ENCODE assay signal across 15 cellular contexts in genomic region chr6:162056745-162057144, GRCh38.
DNase-seq lines count a peak whose midpoint lies in the region; ATAC-seq and TF ChIP-seq lines count a peak whose summit lies in the region.
"Had no signal": no experiment of that assay in that cellular context is flagged by ENCODE, and none has a peak within 500 bp of the region (broad histone marks: within the 10 kb centered on the region; RNA-seq: fewer than 3 reads in every experiment).

No MANE protein-coding gene starts in this region.

- H3K27me3 Mint-ChIP-seq in activated CD8-positive, alpha-beta memory T cell treated with anti-CD3 and anti-CD28 coated beads, Interleukin-2, amount 10 ng/mL, durations not matched to agents 7 days and 5 days: no peaks in the 10 kb centered on the region
- H3K27me3 Mint-ChIP-seq: B cell had no signal

- no peak overlapping the region for H3K27ac Mint-ChIP-seq in activated CD8-positive, alpha-beta memory T cell treated with anti-CD3 and anti-CD28 coated beads, Interleukin-2, amount 10 ng/mL, durations not matched to agents 7 days and 5 days
- H3K27ac Mint-ChIP-seq: B cell; T-helper 1 cell treated with Interleukin-12 subunit alpha and Interleukin-12 subunit beta and Interleukin-4 antibody, amounts not matched to agents 30 μg/mL and 1 μg/mL, for 36 hours had no signal

- peak overlapping the region; percentile 12 for H3K4me3 ChIP-seq in choroid plexus epithelial cell (ENCODE audit: low read depth, low read length)
- H3K4me3 ChIP-seq: adrenal gland, esophagus squamous epithelium had no signal

- TF ChIP-seq CTCF in choroid plexus epithelial cell (conservative IDR thresholded peaks at IDR 0.05; ENCODE audit: low read depth, low read length): peak; percentile 5

- CTCF ChIA-PET in activated CD8-positive, alpha-beta memory T cell treated with anti-CD3 and anti-CD28 coated beads, Interleukin-2, amount 10 ng/mL, durations not matched to agents 7 days and 5 days (lab: Charles Lee): no interaction called here

- ATAC-seq in GM18505 (IDR thresholded peaks at IDR 0.05; ENCODE audit: unreplicated experiment): no peak
- ATAC-seq in GM21576 (IDR thresholded peaks at IDR 0.05; ENCODE audit: unreplicated experiment): no peak
- ATAC-seq in activated CD8-positive, alpha-beta memory T cell treated with anti-CD3 and anti-CD28 coated beads, Interleukin-2, amount 10 ng/mL, durations not matched to agents 7 days and 5 days: no peak

- no peaks in the 10 kb centered on the region for H3K36me3 Mint-ChIP-seq in activated CD8-positive, alpha-beta memory T cell treated with anti-CD3 and anti-CD28 coated beads, Interleukin-2, amount 10 ng/mL, durations not matched to agents 7 days and 5 days

- H3K9me3 Mint-ChIP-seq in activated CD8-positive, alpha-beta memory T cell treated with anti-CD3 and anti-CD28 coated beads, Interleukin-2, amount 10 ng/mL, durations not matched to agents 7 days and 5 days (ENCODE audit: low read depth): peaks cover 3% of the 10 kb centered on the region
- H3K9me3 Mint-ChIP-seq: T-helper 1 cell treated with Interleukin-12 subunit alpha and Interleukin-12 subunit beta and Interleukin-4 antibody, amounts not matched to agents 30 μg/mL and 1 μg/mL, for 36 hours had no signal

- no peaks in the 10 kb centered on the region for H3K4me1 Mint-ChIP-seq in activated CD8-positive, alpha-beta memory T cell treated with anti-CD3 and anti-CD28 coated beads, Interleukin-2, amount 10 ng/mL, durations not matched to agents 7 days and 5 days
- H3K4me1 Mint-ChIP-seq: B cell had no signal

- no peak overlapping the region for H3K4me3 Mint-ChIP-seq in activated CD8-positive, alpha-beta memory T cell treated with anti-CD3 and anti-CD28 coated beads, Interleukin-2, amount 10 ng/mL, durations not matched to agents 7 days and 5 days
- H3K4me3 Mint-ChIP-seq: B cell; T-helper 1 cell treated with Interleukin-12 subunit alpha and Interleukin-12 subunit beta and Interleukin-4 antibody, amounts not matched to agents 30 μg/mL and 1 μg/mL, for 36 hours had no signal

- no peak for TF ChIP-seq POLR2A in GM18505 (IDR thresholded peaks at IDR 0.05; ENCODE audit: borderline replicate concordance, extremely low read depth, insufficient read depth, insufficient read length)

- DNase-seq in AG08395 (ENCODE audit: low spot score) (peak; percentile 60), M059J (ENCODE audit: low read depth) (peak; percentile 41), choroid plexus epithelial cell (ENCODE audit: low read depth) (peak; percentile 49), kidney glomerular epithelial cell (lab: John Stamatoyannopoulos, UW) (peak; percentile 95), cerebellum (ENCODE audit: low spot score) (no peak)
- DNase-seq in activated CD8-positive, alpha-beta memory T cell treated with anti-CD3 and anti-CD28 coated beads, Interleukin-2, amount 10 ng/mL, durations not matched to agents 7 days and 5 days: no peak
- DNase-seq: adrenal gland; esophagus squamous epithelium; KBM-7; NCI-H2227 treated with DMSO at 0.1 percent for 48 hours; stimulated activated naive CD4-positive, alpha-beta T cell treated with Interleukin-2 at 50 U/mL for 16 hours had no signal

Comparison
In these comparisons a context has a peak if more than half of its experiments do, and no peak if none do; other contexts are left out.
1. DNase-seq: peak in AG08395 (single experiment), M059J (single experiment), choroid plexus epithelial cell (single experiment) and kidney glomerular epithelial cell (single experiment); none in cerebellum (single experiment) and activated CD8-positive, alpha-beta memory T cell treated with anti-CD3 and anti-CD28 coated beads, Interleukin-2, amount 10 ng/mL, durations not matched to agents 7 days and 5 days (single experiment).